Comparison of ENCODE assay signal across 17 cellular contexts in the genomic region with DNA sequence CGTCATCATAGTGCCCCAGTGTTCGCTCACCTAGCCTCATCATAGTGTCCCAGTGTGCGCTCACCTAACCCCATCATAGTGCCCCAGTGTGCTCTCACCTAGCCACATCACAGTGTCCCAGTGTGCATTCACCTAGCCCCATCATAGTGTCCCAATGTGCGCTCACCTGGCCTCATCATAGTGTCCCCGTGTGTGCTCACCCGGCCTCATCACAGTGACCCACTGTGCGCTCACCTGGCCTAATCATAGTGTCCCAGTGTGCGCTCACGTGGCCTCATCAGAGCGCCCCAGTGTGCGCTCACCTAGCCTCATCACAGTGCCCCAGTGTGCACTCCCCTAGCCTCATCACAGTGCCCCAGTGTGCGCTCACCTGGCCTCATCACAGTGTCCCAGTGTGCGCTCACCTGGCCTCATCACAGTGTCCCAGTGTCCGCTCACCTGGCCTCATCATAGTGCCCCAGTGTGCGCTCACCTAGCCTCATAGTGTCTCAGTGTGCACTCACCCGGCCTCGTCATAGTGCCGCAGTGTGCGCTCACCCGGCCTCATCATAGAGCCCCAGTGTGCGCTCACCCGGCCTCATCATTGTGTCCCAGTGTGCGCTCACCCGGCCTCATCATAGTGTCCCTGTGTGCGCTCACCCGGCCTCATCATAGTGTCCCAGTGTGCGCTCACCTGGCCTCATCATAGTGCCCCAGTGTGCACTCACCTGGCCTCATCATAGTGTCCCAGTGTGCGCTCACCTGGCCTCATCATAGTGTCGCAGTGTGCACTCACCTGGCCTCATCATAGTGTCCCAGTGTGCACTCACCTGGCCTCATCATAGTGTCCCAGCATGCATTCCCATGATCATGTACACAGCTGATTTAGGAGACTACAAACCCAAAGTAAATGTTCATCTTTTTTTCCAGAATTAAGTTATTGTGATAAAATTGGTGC.
"Had no signal": no experiment of that assay in that cellular context is flagged by ENCODE, and none has a peak within 500 bp of the region (broad histone marks: within the 10 kb centered on the region; RNA-seq: fewer than 3 reads in every experiment).

No MANE protein-coding gene starts in this region.

- H3K9me3 ChIP-seq: colonic mucosa, gastrocnemius medialis, heart right ventricle, neutrophil, right atrium auricular region, thoracic aorta, transverse colon had no signal

- H3K4me1 Mint-ChIP-seq: endodermal cell, nephron progenitor cell had no signal

- DNase-seq: colonic mucosa; endodermal cell; gastrocnemius medialis; heart right ventricle; islet precursor cell; nephron progenitor cell; posterior cingulate gyrus; stimulated activated CD4-positive, alpha-beta T cell treated with anti-CD3 and anti-CD28 coated beads, Interleukin-4, amount 100 ng/mL, for 1 hour; stimulated activated CD8-positive, alpha-beta memory T cell treated with anti-CD3 and anti-CD28 coated beads, Interleukin-4, amount 100 ng/mL, for 48 hours; transverse colon had no signal

- H3K27me3 Mint-ChIP-seq: naive thymus-derived CD4-positive, alpha-beta T cell; stimulated activated memory B cell treated with anti-CD40 and anti-IgM and Interleukin-4, amounts not matched to agents 10 μg/mL and 1 μg/mL and 100 μg/mL, for 72 hours; stimulated activated naive CD8-positive, alpha-beta T cell treated with anti-CD3 and anti-CD28 coated beads, Interleukin-15, Interleukin-2, amounts not matched to agents 100 ng/mL and 50 ng/mL, for 24 hours had no signal

- H3K4me2 ChIP-seq: smooth muscle cell had no signal

- H3K27ac ChIP-seq: colonic mucosa, neutrophil, right atrium auricular region, thoracic aorta, transverse colon had no signal

- H3K9me3 Mint-ChIP-seq: endodermal cell; naive thymus-derived CD4-positive, alpha-beta T cell; nephron progenitor cell; stimulated activated memory B cell treated with anti-CD40 and anti-IgM and Interleukin-4, amounts not matched to agents 10 μg/mL and 1 μg/mL and 100 μg/mL, for 72 hours; stimulated activated naive CD8-positive, alpha-beta T cell treated with anti-CD3 and anti-CD28 coated beads, Interleukin-15, Interleukin-2, amounts not matched to agents 100 ng/mL and 50 ng/mL, for 24 hours had no signal

- H3K4me1 ChIP-seq: colonic mucosa had no signal

- H3K36me3 ChIP-seq: colonic mucosa had no signal

- H3K27me3 ChIP-seq: colonic mucosa, gastrocnemius medialis, heart right ventricle, neutrophil, right atrium auricular region, transverse colon had no signal

- H3K4me3 ChIP-seq: colonic mucosa, gastrocnemius medialis, heart right ventricle, right atrium auricular region, smooth muscle cell, thoracic aorta, transverse colon had no signal

- H3K4me3 Mint-ChIP-seq: endodermal cell; naive thymus-derived CD4-positive, alpha-beta T cell; nephron progenitor cell; stimulated activated memory B cell treated with anti-CD40 and anti-IgM and Interleukin-4, amounts not matched to agents 10 μg/mL and 1 μg/mL and 100 μg/mL, for 72 hours; stimulated activated naive CD8-positive, alpha-beta T cell treated with anti-CD3 and anti-CD28 coated beads, Interleukin-15, Interleukin-2, amounts not matched to agents 100 ng/mL and 50 ng/mL, for 24 hours had no signal

- H3K27ac Mint-ChIP-seq: endodermal cell; nephron progenitor cell; stimulated activated memory B cell treated with anti-CD40 and anti-IgM and Interleukin-4, amounts not matched to agents 10 μg/mL and 1 μg/mL and 100 μg/mL, for 72 hours; stimulated activated naive CD8-positive, alpha-beta T cell treated with anti-CD3 and anti-CD28 coated beads, Interleukin-15, Interleukin-2, amounts not matched to agents 100 ng/mL and 50 ng/mL, for 24 hours had no signal
